ENCODE assay signal across 1 cellular context in genomic region chr19:35267818-35268545, GRCh38.
TF ChIP-seq lines count a peak whose summit lies in the region.

No MANE protein-coding gene starts in this region.

TF ChIP-seq in A549, 52 proteins besides CTCF, POLR2A, EP300 and RAD21 (continued from another document):
- TF ChIP-seq REST (IDR thresholded peaks at IDR 0.05) (no peak), SMC3 (IDR thresholded peaks at IDR 0.05) (no peak), BCL3 (IDR thresholded peaks at IDR 0.05) (peak; percentile 93), ESRRA (IDR thresholded peaks at IDR 0.05; ENCODE audit: borderline replicate concordance, low read length) (no peak), CEBPB (IDR thresholded peaks at IDR 0.05) (no peak), GATA3 (IDR thresholded peaks at IDR 0.05; ENCODE audit: borderline replicate concordance) (no peak), USF2 (IDR thresholded peaks at IDR 0.05) (no peak), MAX (IDR thresholded peaks at IDR 0.05) (no peak), MYC (IDR thresholded peaks at IDR 0.05; ENCODE audit: borderline replicate concordance, low read length) (peak; percentile 31; the same call in 1 of the 2 replicates), EHMT2 (IDR thresholded peaks at IDR 0.05; ENCODE audit: low read depth) (no peak), NPAS2 (CRISPR knock-in tag; IDR thresholded peaks at IDR 0.05; ENCODE audit: borderline replicate concordance) (no peak), HOXA7 (CRISPR knock-in tag; IDR thresholded peaks at IDR 0.05) (0 out of 2 replicates have a peak, but pooled peaks have one; percentile 59)
